Comparison of ENCODE assay signal across 25 cellular contexts in genomic region chr14:64738306-64738879, GRCh38.
"Had no signal": no experiment of that assay in that cellular context is flagged by ENCODE, and none has a peak within 500 bp of the region (broad histone marks: within the 10 kb centered on the region; RNA-seq: fewer than 3 reads in every experiment).

No MANE protein-coding gene starts in this region.

- H3K27ac ChIP-seq: brain microvascular endothelial cell, epithelial cell of prostate, parathyroid adenoma, psoas muscle, suprapubic skin, WERI-Rb-1 had no signal

- ATAC-seq: activated CD4-positive, CD25-positive, alpha-beta regulatory T cell treated with anti-CD3 and anti-CD28 coated beads, Interleukin-2, amount 50 U/mL, for 24 hours; naive thymus-derived CD4-positive, alpha-beta T cell; stimulated activated naive B cell treated with anti-CD40 and anti-IgM and Interleukin-4, amounts not matched to agents 10 μg/mL and 1 μg/mL and 100 μg/mL, for 72 hours had no signal

- H3K4me3 ChIP-seq: esophagus squamous epithelium, psoas muscle, suprapubic skin had no signal

- H3K27me3 ChIP-seq: brain microvascular endothelial cell, esophagus squamous epithelium, suprapubic skin had no signal

- DNase-seq: activated CD4-positive, alpha-beta T cell treated with anti-CD3 and anti-CD28 coated beads for 48 hours; activated CD4-positive, alpha-beta T cell treated with anti-CD3 and anti-CD28 coated beads, Interleukin-2, amount 50 U/mL, for 48 hours; activated CD8-positive, alpha-beta memory T cell treated with anti-CD3 and anti-CD28 coated beads for 24 hours; activated gamma-delta T cell; activated naive CD4-positive, alpha-beta T cell treated with anti-CD3 and anti-CD28 coated beads, Interleukin-2, amount 10 ng/mL, durations not matched to agents 7 days and 5 days; activated naive CD8-positive, alpha-beta T cell treated with anti-CD3 and anti-CD28 coated beads, Interleukin-2, amount 10 ng/mL, durations not matched to agents 7 days and 5 days; activated T-cell treated with anti-CD3 and anti-CD28 coated beads, Interleukin-2, amount 50 U/mL, for 1 hour; brain microvascular endothelial cell; dermis blood vessel endothelial cell; effector CD8-positive, alpha-beta T cell; esophagus squamous epithelium; foreskin melanocyte; naive thymus-derived CD4-positive, alpha-beta T cell; occipital lobe; psoas muscle; stimulated activated CD4-positive, alpha-beta T cell treated with anti-CD3 and anti-CD28 coated beads, Interleukin-15, amount 100 ng/mL, for 24 hours; stimulated activated CD4-positive, alpha-beta T cell treated with anti-CD3 and anti-CD28 coated beads, Interleukin-2, amount 100 ng/mL, for 24 hours; stimulated activated naive B cell treated with anti-CD40 and anti-IgM and Interleukin-4, amounts not matched to agents 10 μg/mL and 1 μg/mL and 100 μg/mL, for 72 hours; SW 1271; T-helper 9 cell; WERI-Rb-1 had no signal

- H3K4me1 ChIP-seq: parathyroid adenoma, psoas muscle had no signal

- H3K9me3 ChIP-seq: esophagus squamous epithelium, psoas muscle, suprapubic skin had no signal
